In genomic region chr5:90409318-90410177, GRCh38 we compare ENCODE assay signal across 8 cellular contexts. TPM values are rescaled to one million over a fixed set of nuclear protein-coding genes. Genes with fewer than 3 reads are reported as not detected.
DNase-seq lines count a peak whose midpoint lies in the region; ATAC-seq lines count a peak whose summit lies in the region.

Gene CETN3, minus strand, starts transcription at chr5:90409756. Its CDS starts 95 bp downstream, at chr5:90409661.

- no peak within 1 kb of the TSS for H3K27ac Mint-ChIP-seq in activated CD4-positive, alpha-beta T cell treated with anti-CD3 and anti-CD28 coated beads, Interleukin-2, amount 10 ng/mL, durations not matched to agents 7 days and 5 days

- ATAC-seq in GM19351 (IDR thresholded peaks at IDR 0.05; ENCODE audit: unreplicated experiment) (peak; percentile 89), HG03520 (IDR thresholded peaks at IDR 0.05; ENCODE audit: unreplicated experiment) (peak; percentile 91)

- H3K27me3 Mint-ChIP-seq in activated CD4-positive, alpha-beta T cell treated with anti-CD3 and anti-CD28 coated beads, Interleukin-2, amount 10 ng/mL, durations not matched to agents 7 days and 5 days: no peaks in the 10 kb centered on the region

- H3K36me3 Mint-ChIP-seq in activated CD4-positive, alpha-beta T cell treated with anti-CD3 and anti-CD28 coated beads, Interleukin-2, amount 10 ng/mL, durations not matched to agents 7 days and 5 days (ENCODE audit: low read depth): peaks cover 16% of the 10 kb centered on the region

- no peaks in the 10 kb centered on the region for H3K9me3 Mint-ChIP-seq in activated CD4-positive, alpha-beta T cell treated with anti-CD3 and anti-CD28 coated beads, Interleukin-2, amount 10 ng/mL, durations not matched to agents 7 days and 5 days

- no peak within 1 kb of the TSS for H3K4me3 Mint-ChIP-seq in activated CD4-positive, alpha-beta T cell treated with anti-CD3 and anti-CD28 coated beads, Interleukin-2, amount 10 ng/mL, durations not matched to agents 7 days and 5 days

- DNase-seq in C1 segment of cervical spinal cord (lab: John Stamatoyannopoulos, UW) (peak; percentile 58 to 100 (median 94)), NCI-H69 (lab: John Stamatoyannopoulos, UW) (peak; percentile 100), cortex of kidney (lab: John Stamatoyannopoulos, UW) (peak; percentile 14), left kidney (ENCODE audit: low read depth, low spot score) (peak; percentile 98)
- DNase-seq in activated CD4-positive, alpha-beta T cell treated with anti-CD3 and anti-CD28 coated beads, Interleukin-2, amount 10 ng/mL, durations not matched to agents 7 days and 5 days: peak; percentile 93
- DNase-seq in stimulated activated CD4-positive, alpha-beta T cell treated with anti-CD3 and anti-CD28 coated beads, Interleukin-2, amount 100 ng/mL, for 24 hours: peak; percentile 86 to 89

- CTCF ChIA-PET in activated CD4-positive, alpha-beta T cell treated with anti-CD3 and anti-CD28 coated beads, Interleukin-2, amount 10 ng/mL, durations not matched to agents 7 days and 5 days (lab: Charles Lee): interaction anchor here (1.0 to 1.3 kb wide), 5 partner anchors 9 to 121 kb away, joined by 3 to 5 read pairs (median 3); partner anchors contain the start of genes LYSMD3, MBLAC2 and POLR3G

- POLR2A ChIA-PET in activated CD4-positive, alpha-beta T cell treated with anti-CD3 and anti-CD28 coated beads, Interleukin-2, amount 10 ng/mL, durations not matched to agents 7 days and 5 days (lab: Charles Lee): interaction anchor here (0.5 to 1.2 kb wide), 3 partner anchors 65 to 173 kb away, joined by 3 to 6 read pairs (median 3); partner anchors contain the start of genes MBLAC2 and POLR3G

- peaks cover 18% of the 10 kb centered on the region for H3K4me1 Mint-ChIP-seq in activated CD4-positive, alpha-beta T cell treated with anti-CD3 and anti-CD28 coated beads, Interleukin-2, amount 10 ng/mL, durations not matched to agents 7 days and 5 days

RNA-seq across cellular contexts. Expression of gene CETN3, which starts in this region (rescaled TPM):
- total RNA-seq in activated CD4-positive, alpha-beta T cell treated with anti-CD3 and anti-CD28 coated beads, Interleukin-2, amount 10 ng/mL, durations not matched to agents 7 days and 5 days: 10 to 100 TPM; 25.0 to 28.2 TPM

Comparison
In these comparisons a context has a peak if more than half of its experiments do, and no peak if none do; other contexts are left out.
1. Peak in every context shown above with its lines: DNase-seq and ATAC-seq.
2. DNase-seq: peak in every context shown above with its lines; median percentile 100 in NCI-H69; 98 in left kidney; 94 in C1 segment of cervical spinal cord; 93 in activated CD4-positive, alpha-beta T cell treated with anti-CD3 and anti-CD28 coated beads, Interleukin-2, amount 10 ng/mL, durations not matched to agents 7 days and 5 days; 88 in stimulated activated CD4-positive, alpha-beta T cell treated with anti-CD3 and anti-CD28 coated beads, Interleukin-2, amount 100 ng/mL, for 24 hours; 14 in cortex of kidney.